ENCODE assay signal across 27 cellular contexts in the genomic region with DNA sequence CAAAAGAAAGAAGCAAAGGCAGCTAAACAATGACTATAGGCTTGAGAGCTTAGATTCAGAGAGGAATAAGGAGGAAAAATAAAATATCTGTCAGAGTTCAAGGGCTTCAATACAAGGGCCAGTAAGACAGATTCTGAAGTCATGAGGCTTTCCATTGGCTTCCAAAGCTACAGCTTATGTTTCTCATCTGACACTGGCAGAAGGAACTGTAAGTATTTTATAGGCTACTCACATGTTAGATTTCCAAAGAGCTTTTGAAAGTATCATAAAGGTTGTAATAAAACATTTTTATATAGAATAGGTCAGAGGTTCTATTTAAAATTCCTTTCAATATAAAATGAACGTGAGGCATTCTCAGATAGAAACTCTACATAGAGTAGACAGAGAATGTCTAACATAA.
"Had no signal": no experiment of that assay in that cellular context is flagged by ENCODE, and none has a peak within 500 bp of the region (broad histone marks: within the 10 kb centered on the region; RNA-seq: fewer than 3 reads in every experiment).

No MANE protein-coding gene starts in this region.

- H3K36me3 ChIP-seq: adrenal gland, colonic mucosa, esophagus squamous epithelium, gastroesophageal sphincter had no signal

- H3K4me3 ChIP-seq: adrenal gland, body of pancreas, colonic mucosa, esophagus squamous epithelium, gastroesophageal sphincter had no signal

- DNase-seq: activated CD4-positive, alpha-beta memory T cell treated with anti-CD3 and anti-CD28 coated beads for 36 hours; activated CD4-positive, alpha-beta T cell treated with anti-CD3 and anti-CD28 coated beads for 36 hours; activated CD4-positive, alpha-beta T cell treated with anti-CD3 and anti-CD28 coated beads, Interleukin-2, amount 10 ng/mL, durations not matched to agents 24 days and 14 days; activated CD4-positive, CD25-positive, alpha-beta regulatory T cell; activated CD4-positive, CD25-positive, alpha-beta regulatory T cell treated with anti-CD3 and anti-CD28 coated beads, Interleukin-2, amount 50 U/mL, for 72 hours; activated CD8-positive, alpha-beta memory T cell treated with anti-CD3 and anti-CD28 coated beads, Interleukin-2, amount 10 ng/mL, durations not matched to agents 7 days and 5 days; activated CD8-positive, alpha-beta memory T cell treated with anti-CD3 and anti-CD28 coated beads, Interleukin-2, amount 50 U/mL, for 4 hours; activated CD8-positive, alpha-beta T cell treated with anti-CD3 and anti-CD28 coated beads, Interleukin-2, amount 10 ng/mL, durations not matched to agents 7 days and 5 days; activated effector memory CD4-positive, alpha-beta T cell treated with anti-CD3 and anti-CD28 coated beads, Interleukin-2, amount 50 U/mL, for 16 hours; activated naive CD4-positive, alpha-beta T cell treated with anti-CD3 and anti-CD28 coated beads for 36 hours; activated naive CD8-positive, alpha-beta T cell treated with anti-CD3 and anti-CD28 coated beads for 36 hours; activated naive CD8-positive, alpha-beta T cell treated with anti-CD3 and anti-CD28 coated beads, Interleukin-2, amount 50 U/mL, for 24 hours; activated T-cell treated with anti-CD3 and anti-CD28 coated beads, Interleukin-2, amount 50 U/mL, for 1 hour; activated T-cell treated with anti-CD3 and anti-CD28 coated beads, Interleukin-2, amount 50 U/mL, for 48 hours; adrenal gland; amygdala; aorta; body of pancreas; caudate nucleus; colonic mucosa; effector CD8-positive, alpha-beta T cell; esophagus squamous epithelium; foreskin melanocyte; T-helper 1 cell; T-helper 17 cell had no signal

- H3K9me3 ChIP-seq: adrenal gland, body of pancreas, colonic mucosa, esophagus squamous epithelium, gastroesophageal sphincter had no signal

- H3K4me1 ChIP-seq: adrenal gland, colonic mucosa, esophagus squamous epithelium had no signal

- H3K27me3 ChIP-seq: adrenal gland, body of pancreas, colonic mucosa, esophagus squamous epithelium, gastroesophageal sphincter had no signal

- H3K27ac ChIP-seq: adrenal gland, body of pancreas, colonic mucosa, epithelial cell of prostate, esophagus squamous epithelium, gastroesophageal sphincter had no signal

- ATAC-seq: activated CD4-positive, alpha-beta T cell treated with anti-CD3 and anti-CD28 coated beads for 36 hours; activated CD8-positive, alpha-beta memory T cell treated with anti-CD3 and anti-CD28 coated beads, Interleukin-2, amount 10 ng/mL, durations not matched to agents 7 days and 5 days; activated CD8-positive, alpha-beta T cell treated with anti-CD3 and anti-CD28 coated beads, Interleukin-2, amount 10 ng/mL, durations not matched to agents 7 days and 5 days; activated naive CD8-positive, alpha-beta T cell treated with anti-CD3 and anti-CD28 coated beads, Interleukin-2, amount 50 U/mL, for 24 hours; body of pancreas; gastroesophageal sphincter; T-helper 17 cell had no signal
